22 cellular contexts compared by ENCODE assay signal in genomic region chr16:87035053-87035452, GRCh38.
"Had no signal": no experiment of that assay in that cellular context is flagged by ENCODE, and none has a peak within 500 bp of the region (broad histone marks: within the 10 kb centered on the region; RNA-seq: fewer than 3 reads in every experiment).

No MANE protein-coding gene starts in this region.

- H3K9me3 ChIP-seq: SJSA1 had no signal

- H3K27ac ChIP-seq: SJSA1, SK-N-MC had no signal

- H3K27me3 ChIP-seq: SJSA1 had no signal

- H3K4me3 ChIP-seq: SJSA1, SK-N-MC had no signal

- H3K4me1 Mint-ChIP-seq: IgD-negative memory B cell had no signal

- H3K36me3 Mint-ChIP-seq: IgD-negative memory B cell had no signal

- H3K36me3 ChIP-seq: SJSA1 had no signal

- DNase-seq: KBM-7, NCI-H1092, NCI-H1105 treated with DMSO at 0.1 percent for 48 hours, NCI-H1417 treated with DMSO at 0.1 percent for 48 hours, NCI-H146, NCI-H1694 treated with DMSO at 0.1 percent for 48 hours, NCI-H1930, NCI-H2081 treated with DMSO at 0.1 percent for 48 hours, NCI-H2171, NCI-H226, NCI-H446, NCI-H510A, NCI-H524 treated with DMSO at 0.1 percent for 48 hours, NCI-H69, NCI-H774, Right ventricle myocardium superior, RPMI8226, SIG-M5 had no signal

- FAIRE-seq: RCC 7860 had no signal

- H3K27ac Mint-ChIP-seq: IgD-negative memory B cell had no signal
